Comparison of ENCODE assay signal across 8 cellular contexts in genomic region chr20:3846378-3846739, GRCh38. TPM values are rescaled to one million over a fixed set of nuclear protein-coding genes. Genes with fewer than 3 reads are reported as not detected.
DNase-seq lines count a peak whose midpoint lies in the region; ATAC-seq and TF ChIP-seq lines count a peak whose summit lies in the region.

No MANE protein-coding gene starts in this region.

- H3K36me3 ChIP-seq in cardiac muscle cell (no peaks in the 10 kb centered on the region), mesendoderm (ENCODE audit: control insufficient read depth, insufficient read depth, low read length) (no peaks in the 10 kb centered on the region), urinary bladder (ENCODE audit: insufficient read depth) (no peaks in the 10 kb centered on the region)

- peaks cover 13% of the 10 kb centered on the region for H3K4me1 Mint-ChIP-seq in MCF 10A (ENCODE audit: insufficient read depth, unreplicated experiment)

- H3K9ac ChIP-seq in mesendoderm (ENCODE audit: low read length) = peak overlapping the region; percentile 76

- peaks cover 9% of the 10 kb centered on the region for H3K79me1 ChIP-seq in mesendoderm (ENCODE audit: low read length)

- peak overlapping the region; percentile 72 for H3K23ac ChIP-seq in mesendoderm (ENCODE audit: low read length)

- H3K27me3 ChIP-seq in cardiac muscle cell (no peaks in the 10 kb centered on the region), mesendoderm (ENCODE audit: insufficient read depth, low read length, poor library complexity) (no peaks in the 10 kb centered on the region)

- peak overlapping the region; percentile 83 for H3K4me3 Mint-ChIP-seq in MCF 10A (ENCODE audit: unreplicated experiment)

- no peaks in the 10 kb centered on the region for H3K9me3 ChIP-seq in cardiac muscle cell (ENCODE audit: low read depth)

- peak overlapping the region; percentile 65 for H3K4me3 ChIP-seq in cardiac muscle cell
- H3K4me3 ChIP-seq in mesendoderm (ENCODE audit: low read length) = peak overlapping the region; percentile 13
- H3K4me3 ChIP-seq in urinary bladder (ENCODE audit: low read depth, low read length) = peak overlapping the region; percentile 90

- no CpG with 5 or more reads among the region's 22 CpGs for WGBS in mesendoderm (ENCODE audit: extremely low coverage, insufficient coverage, low lambda C conversion rate)
- WGBS in urinary bladder = 0% methylated on average over 22 of the region's 22 CpGs

- TF ChIP-seq CTCF in cardiac muscle cell (IDR thresholded peaks at IDR 0.05; ENCODE audit: low read depth, low read length) (no peak), MCF 10A (IDR thresholded peaks at IDR 0.05; ENCODE audit: unreplicated experiment) (no peak)

- peaks cover 29% of the 10 kb centered on the region for H3K36me3 Mint-ChIP-seq in MCF 10A (ENCODE audit: insufficient read depth, unreplicated experiment)

- H4K8ac ChIP-seq in mesendoderm (ENCODE audit: low read depth, low read length) = no peak overlapping the region

- no peak overlapping the region for H2BK120ac ChIP-seq in mesendoderm (ENCODE audit: low read depth, low read length)

- no peak overlapping the region for H3K4ac ChIP-seq in mesendoderm (ENCODE audit: low read depth, low read length)

- ATAC-seq in Right ventricle myocardium superior (ENCODE audit: poor library complexity) = no peak

- H3K4me2 ChIP-seq in mesendoderm (ENCODE audit: low read length) = peak overlapping the region; percentile 61

- DNase-seq in cardiac muscle cell (ENCODE audit: low read depth in 1 of 2, low spot score in 1 of 2) = no peak
- no peak for DNase-seq in Right ventricle myocardium superior
- DNase-seq in MCF 10A (ENCODE audit: unreplicated experiment) = no peak
- no peak for DNase-seq in mesendoderm
- DNase-seq in medulla oblongata (ENCODE audit: extremely low spot score) = no peak
- DNase-seq in GM19240 (ENCODE audit: insufficient read length, low spot score) = no peak
- DNase-seq in NCI-H748 (lab: John Stamatoyannopoulos, UW; ENCODE audit: unreplicated experiment) = no peak

- POLR2A ChIA-PET in MCF 10A (lab: Yijun Ruan, JAX) = interaction anchor here (0.6 to 4.5 kb wide), 9 partner anchors 8 to 192 kb away, joined by 3 to 64 read pairs (median 8); partner anchors contain the start of genes ADISSP, AP5S1 and CENPB

- H4K5ac ChIP-seq in mesendoderm (ENCODE audit: low read length) = no peak overlapping the region

- H3K4me1 ChIP-seq in cardiac muscle cell (ENCODE audit: low read depth) = peaks cover 4% of the 10 kb centered on the region
- peaks cover 4% of the 10 kb centered on the region for H3K4me1 ChIP-seq in mesendoderm (ENCODE audit: control insufficient read depth, low read depth, low read length)
- no peaks in the 10 kb centered on the region for H3K4me1 ChIP-seq in urinary bladder (ENCODE audit: insufficient read depth)

- no peak overlapping the region for H3K18ac ChIP-seq in mesendoderm (ENCODE audit: low read length)

- no peak overlapping the region for H2BK15ac ChIP-seq in mesendoderm (replicated peaks; ENCODE audit: low read depth)

- CTCF ChIA-PET in MCF 10A (lab: Yijun Ruan, JAX) = interaction anchor here (1.6 to 2.9 kb wide), 3 partner anchors 27 to 61 kb away, joined by 3 to 30 read pairs (median 9); partner anchors contain the start of gene AP5S1

- no peaks in the 10 kb centered on the region for H3K27me3 Mint-ChIP-seq in MCF 10A (ENCODE audit: insufficient read depth, unreplicated experiment)

- peaks cover 3% of the 10 kb centered on the region for H3K79me2 ChIP-seq in mesendoderm (ENCODE audit: control insufficient read depth, insufficient read depth, low read length)

- H3K9me3 Mint-ChIP-seq in MCF 10A (ENCODE audit: unreplicated experiment) = no peaks in the 10 kb centered on the region

- H2AK5ac ChIP-seq in mesendoderm (ENCODE audit: low read length) = no peak overlapping the region

- peak overlapping the region; percentile 87 for H3K56ac ChIP-seq in mesendoderm (ENCODE audit: low read length)

- peak overlapping the region; percentile 83 for H3K27ac Mint-ChIP-seq in MCF 10A (ENCODE audit: low read depth, unreplicated experiment)

- peak overlapping the region; percentile 81 for H3K27ac ChIP-seq in cardiac muscle cell
- H3K27ac ChIP-seq in mesendoderm (ENCODE audit: low read depth, low read length) = no peak overlapping the region
- H3K27ac ChIP-seq in urinary bladder (ENCODE audit: low read depth) = peak overlapping the region; percentile 87

- no TSS peak for BruUV-seq in MCF 10A (replicated peaks; lab: Mats Ljungman, UMichigan)

- peak overlapping the region; percentile 21 for H2BK5ac ChIP-seq in mesendoderm (ENCODE audit: low read length)

- intact Hi-C loops in Right ventricle myocardium superior (cut with DNase I) (no loop called here), MCF 10A (cut with micrococcal nuclease) (loop anchor here (2.0 kb wide), 1 partner anchor 26 kb away; the partner anchor contains the start of gene AP5S1)

RNA-seq across cellular contexts. Expression of gene MAVS, which starts 0.3 kb away (rescaled TPM):
- 34.7 and 40.9 TPM in 2 replicates for total RNA-seq in cardiac muscle cell
- 15.0 and 19.8 TPM in 2 replicates for polyA plus RNA-seq in cardiac muscle cell
- total RNA-seq in Right ventricle myocardium superior = 35.7 TPM
- total RNA-seq in MCF 10A (2022) = 31.7 and 39.7 TPM in 2 replicates
- polyA plus RNA-seq in mesendoderm (2013, experiment 1 of 2) = 8.3 TPM
- 8.5 TPM for polyA plus RNA-seq in mesendoderm (2013, experiment 2 of 2)
- 13.8 TPM for total RNA-seq in urinary bladder
- 21.5 TPM for polyA plus RNA-seq in urinary bladder

RNA-seq across cellular contexts. Expression of gene AP5S1, which starts 26.0 kb away (rescaled TPM):
- total RNA-seq in cardiac muscle cell (7.6 and 15.5 TPM in 2 replicates), Right ventricle myocardium superior (11.0 TPM), MCF 10A (2022) (15.8 and 19.2 TPM in 2 replicates), urinary bladder (10.2 TPM)
- polyA plus RNA-seq in cardiac muscle cell (4.7 and 22.9 TPM in 2 replicates), urinary bladder (9.2 TPM)
- 3.3 TPM for polyA plus RNA-seq in mesendoderm (2013, experiment 1 of 2)
- polyA plus RNA-seq in mesendoderm (2013, experiment 2 of 2) = 3.2 TPM

RNA-seq across cellular contexts. Expression of gene PANK2, which starts 42.8 kb away (rescaled TPM):
- 29.2 and 33.4 TPM in 2 replicates for total RNA-seq in cardiac muscle cell
- 21.0 and 24.1 TPM in 2 replicates for polyA plus RNA-seq in cardiac muscle cell
- 15.9 TPM for total RNA-seq in Right ventricle myocardium superior
- 29.2 and 32.8 TPM in 2 replicates for total RNA-seq in MCF 10A (2022)
- 24.8 TPM for polyA plus RNA-seq in mesendoderm (2013, experiment 1 of 2)
- 25.0 TPM for polyA plus RNA-seq in mesendoderm (2013, experiment 2 of 2)
- 53.4 TPM for total RNA-seq in urinary bladder
- 22.1 TPM for polyA plus RNA-seq in urinary bladder

RNA-seq across cellular contexts. Expression of gene CDC25B, which starts 50.2 kb away (rescaled TPM):
- total RNA-seq in cardiac muscle cell (16.9 and 59.9 TPM in 2 replicates), Right ventricle myocardium superior (5.7 TPM), MCF 10A (2022) (134 and 137 TPM in 2 replicates), urinary bladder (18.7 TPM)
- polyA plus RNA-seq in cardiac muscle cell (9.7 and 31.7 TPM in 2 replicates), urinary bladder (42.2 TPM)
- polyA plus RNA-seq in mesendoderm (2013, experiment 1 of 2) = 7.9 TPM
- polyA plus RNA-seq in mesendoderm (2013, experiment 2 of 2) = 8.4 TPM

RNA-seq across cellular contexts. Expression of gene CENPB, which starts 59.8 kb away (rescaled TPM):
- total RNA-seq in cardiac muscle cell = 45.0 and 47.6 TPM in 2 replicates
- 10.5 and 12.5 TPM in 2 replicates for polyA plus RNA-seq in cardiac muscle cell
- total RNA-seq in Right ventricle myocardium superior = 68.3 TPM
- 51.5 and 54.8 TPM in 2 replicates for total RNA-seq in MCF 10A (2022)
- 22.3 TPM for polyA plus RNA-seq in mesendoderm (2013, experiment 1 of 2)
- polyA plus RNA-seq in mesendoderm (2013, experiment 2 of 2) = 21.5 TPM
- total RNA-seq in urinary bladder = 36.9 TPM
- polyA plus RNA-seq in urinary bladder = 104 TPM

Comparison
In these comparisons a context has a peak if more than half of its experiments do, and no peak if none do; other contexts are left out.
1. H3K4me3 ChIP-seq: peak in every context shown above with its lines; median percentile 90 in urinary bladder; 65 in cardiac muscle cell; 13 in mesendoderm.